ENCODE assay signal across 1 cellular context in the genomic region with DNA sequence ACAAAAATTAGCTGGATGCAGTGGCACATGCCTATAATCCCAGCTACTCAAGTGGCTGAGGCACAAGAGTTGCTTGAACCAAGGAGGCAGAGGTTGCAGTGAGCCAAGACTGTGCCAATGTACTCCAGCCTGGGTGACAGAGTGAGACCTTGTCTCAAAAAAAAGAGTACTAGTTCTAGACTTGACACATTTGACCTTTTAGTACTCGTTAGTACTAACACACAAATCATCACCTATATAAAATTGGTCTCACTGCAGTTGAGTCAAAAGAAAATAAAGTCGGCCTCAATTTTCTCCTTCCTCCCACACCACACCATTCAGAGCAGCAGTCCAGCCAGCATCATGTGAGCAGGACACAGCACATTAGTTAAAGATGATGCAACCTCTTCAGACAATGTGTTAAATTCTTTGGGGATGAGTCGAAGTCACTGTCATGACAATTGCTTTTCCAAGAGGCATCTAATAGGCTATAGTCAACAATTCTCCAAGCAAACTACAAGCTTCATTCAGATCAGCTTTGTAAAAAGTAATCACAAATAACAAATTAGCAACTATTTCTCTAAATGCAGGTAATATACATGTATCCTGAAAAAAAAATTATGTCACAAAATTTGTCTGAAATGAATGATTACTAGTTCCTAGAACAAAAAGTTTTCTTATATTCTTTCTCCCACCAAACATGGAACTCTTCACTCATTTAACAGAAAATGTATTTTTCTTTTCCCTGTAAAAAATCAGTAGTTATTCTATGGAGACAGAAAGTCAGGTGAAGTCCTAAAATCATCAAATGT.
TF ChIP-seq lines count a peak whose summit lies in the region.

No MANE protein-coding gene starts in this region.

TF ChIP-seq in K562, 482 proteins besides CTCF, POLR2A, EP300 and RAD21 (continued from another document and continues in another):
- TF ChIP-seq, protein P1, sequence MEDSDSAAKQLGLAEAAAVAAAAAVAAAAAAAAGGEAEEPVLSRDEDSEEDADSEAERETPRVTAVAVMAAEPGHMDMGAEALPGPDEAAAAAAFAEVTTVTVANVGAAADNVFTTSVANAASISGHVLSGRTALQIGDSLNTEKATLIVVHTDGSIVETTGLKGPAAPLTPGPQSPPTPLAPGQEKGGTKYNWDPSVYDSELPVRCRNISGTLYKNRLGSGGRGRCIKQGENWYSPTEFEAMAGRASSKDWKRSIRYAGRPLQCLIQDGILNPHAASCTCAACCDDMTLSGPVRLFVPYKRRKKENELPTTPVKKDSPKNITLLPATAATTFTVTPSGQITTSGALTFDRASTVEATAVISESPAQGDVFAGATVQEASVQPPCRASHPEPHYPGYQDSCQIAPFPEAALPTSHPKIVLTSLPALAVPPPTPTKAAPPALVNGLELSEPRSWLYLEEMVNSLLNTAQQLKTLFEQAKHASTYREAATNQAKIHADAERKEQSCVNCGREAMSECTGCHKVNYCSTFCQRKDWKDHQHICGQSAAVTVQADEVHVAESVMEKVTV (CRISPR knock-in tag; IDR thresholded peaks at IDR 0.05), result 0 out of 2 replicates have a peak, but pooled peaks have one; percentile 23
- no peak for TF ChIP-seq NR2C1 (IDR thresholded peaks at IDR 0.05)
- TF ChIP-seq NR2C1 (tag; IDR thresholded peaks at IDR 0.05), result peak; percentile 83; the same call in 1 of the 2 replicates
- peak; percentile 97 for TF ChIP-seq JUND (IDR thresholded peaks at IDR 0.05; ENCODE audit: borderline replicate concordance, low read depth, low read length)
- peak; percentile 95 for TF ChIP-seq JUND (tag; IDR thresholded peaks at IDR 0.05; ENCODE audit: borderline replicate concordance, low read depth, low read length)
- TF ChIP-seq MAFG (tag; conservative IDR thresholded peaks at IDR 0.05), result peak; percentile 64
- TF ChIP-seq, protein P2, sequence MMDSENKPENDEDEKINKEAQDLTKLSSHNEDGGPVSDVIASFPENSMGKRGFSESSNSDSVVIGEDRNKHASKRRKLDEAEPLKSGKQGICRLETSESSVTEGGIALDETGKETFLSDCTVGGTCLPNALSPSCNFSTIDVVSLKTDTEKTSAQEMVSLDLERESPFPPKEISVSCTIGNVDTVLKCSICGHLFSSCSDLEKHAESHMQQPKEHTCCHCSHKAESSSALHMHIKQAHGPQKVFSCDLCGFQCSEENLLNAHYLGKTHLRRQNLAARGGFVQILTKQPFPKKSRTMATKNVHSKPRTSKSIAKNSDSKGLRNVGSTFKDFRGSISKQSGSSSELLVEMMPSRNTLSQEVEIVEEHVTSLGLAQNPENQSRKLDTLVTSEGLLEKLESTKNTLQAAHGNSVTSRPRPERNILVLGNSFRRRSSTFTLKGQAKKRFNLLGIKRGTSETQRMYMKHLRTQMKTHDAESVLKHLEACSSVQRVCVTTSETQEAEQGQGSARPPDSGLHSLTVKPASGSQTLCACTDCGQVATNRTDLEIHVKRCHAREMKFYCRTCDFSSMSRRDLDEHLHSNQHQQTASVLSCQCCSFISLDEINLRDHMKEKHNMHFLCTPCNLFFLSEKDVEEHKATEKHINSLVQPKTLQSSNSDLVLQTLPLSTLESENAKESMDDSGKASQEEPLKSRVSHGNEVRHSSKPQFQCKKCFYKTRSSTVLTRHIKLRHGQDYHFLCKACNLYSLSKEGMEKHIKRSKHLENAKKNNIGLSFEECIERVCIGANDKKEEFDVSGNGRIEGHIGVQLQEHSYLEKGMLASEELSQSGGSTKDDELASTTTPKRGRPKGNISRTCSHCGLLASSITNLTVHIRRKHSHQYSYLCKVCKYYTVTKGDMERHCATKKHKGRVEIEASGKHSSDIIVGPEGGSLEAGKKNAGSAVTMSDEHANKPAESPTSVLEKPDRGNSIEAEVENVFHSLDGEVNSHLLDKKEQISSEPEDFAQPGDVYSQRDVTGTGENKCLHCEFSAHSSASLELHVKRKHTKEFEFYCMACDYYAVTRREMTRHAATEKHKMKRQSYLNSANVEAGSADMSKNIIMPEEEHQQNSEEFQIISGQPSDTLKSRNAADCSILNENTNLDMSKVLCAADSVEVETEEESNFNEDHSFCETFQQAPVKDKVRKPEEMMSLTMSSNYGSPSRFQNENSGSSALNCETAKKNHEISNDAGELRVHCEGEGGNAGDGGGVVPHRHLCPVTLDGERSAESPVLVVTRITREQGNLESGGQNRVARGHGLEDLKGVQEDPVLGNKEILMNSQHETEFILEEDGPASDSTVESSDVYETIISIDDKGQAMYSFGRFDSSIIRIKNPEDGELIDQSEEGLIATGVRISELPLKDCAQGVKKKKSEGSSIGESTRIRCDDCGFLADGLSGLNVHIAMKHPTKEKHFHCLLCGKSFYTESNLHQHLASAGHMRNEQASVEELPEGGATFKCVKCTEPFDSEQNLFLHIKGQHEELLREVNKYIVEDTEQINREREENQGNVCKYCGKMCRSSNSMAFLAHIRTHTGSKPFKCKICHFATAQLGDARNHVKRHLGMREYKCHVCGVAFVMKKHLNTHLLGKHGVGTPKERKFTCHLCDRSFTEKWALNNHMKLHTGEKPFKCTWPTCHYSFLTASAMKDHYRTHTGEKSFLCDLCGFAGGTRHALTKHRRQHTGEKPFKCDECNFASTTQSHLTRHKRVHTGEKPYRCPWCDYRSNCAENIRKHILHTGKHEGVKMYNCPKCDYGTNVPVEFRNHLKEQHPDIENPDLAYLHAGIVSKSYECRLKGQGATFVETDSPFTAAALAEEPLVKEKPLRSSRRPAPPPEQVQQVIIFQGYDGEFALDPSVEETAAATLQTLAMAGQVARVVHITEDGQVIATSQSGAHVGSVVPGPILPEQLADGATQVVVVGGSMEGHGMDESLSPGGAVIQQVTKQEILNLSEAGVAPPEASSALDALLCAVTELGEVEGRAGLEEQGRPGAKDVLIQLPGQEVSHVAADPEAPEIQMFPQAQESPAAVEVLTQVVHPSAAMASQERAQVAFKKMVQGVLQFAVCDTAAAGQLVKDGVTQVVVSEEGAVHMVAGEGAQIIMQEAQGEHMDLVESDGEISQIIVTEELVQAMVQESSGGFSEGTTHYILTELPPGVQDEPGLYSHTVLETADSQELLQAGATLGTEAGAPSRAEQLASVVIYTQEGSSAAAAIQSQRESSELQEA (IDR thresholded peaks at IDR 0.05; ENCODE audit: low read depth), result no peak
- TF ChIP-seq TCFL5 (CRISPR knock-in tag; conservative IDR thresholded peaks at IDR 0.05), result peak; percentile 24; the same call in 1 of the 2 replicates
- TF ChIP-seq LEF1 (IDR thresholded peaks at IDR 0.05), result peak; percentile 57; the same call in 1 of the 2 replicates
- TF ChIP-seq PYGO2 (tag; IDR thresholded peaks at IDR 0.05), result 0 out of 2 replicates have a peak, but pooled peaks have one; percentile 51
- TF ChIP-seq MEIS2 (IDR thresholded peaks at IDR 0.05; ENCODE audit: partially characterized antibody), result peak; percentile 73
- TF ChIP-seq ZNF668 (CRISPR knock-in tag; IDR thresholded peaks at IDR 0.05), result peak; percentile 80; the same call in 1 of the 2 replicates
- no peak for TF ChIP-seq KLF10 (CRISPR knock-in tag; IDR thresholded peaks at IDR 0.05)
- TF ChIP-seq ADNP (tag; IDR thresholded peaks at IDR 0.05), result no peak
- TF ChIP-seq, protein P3, sequence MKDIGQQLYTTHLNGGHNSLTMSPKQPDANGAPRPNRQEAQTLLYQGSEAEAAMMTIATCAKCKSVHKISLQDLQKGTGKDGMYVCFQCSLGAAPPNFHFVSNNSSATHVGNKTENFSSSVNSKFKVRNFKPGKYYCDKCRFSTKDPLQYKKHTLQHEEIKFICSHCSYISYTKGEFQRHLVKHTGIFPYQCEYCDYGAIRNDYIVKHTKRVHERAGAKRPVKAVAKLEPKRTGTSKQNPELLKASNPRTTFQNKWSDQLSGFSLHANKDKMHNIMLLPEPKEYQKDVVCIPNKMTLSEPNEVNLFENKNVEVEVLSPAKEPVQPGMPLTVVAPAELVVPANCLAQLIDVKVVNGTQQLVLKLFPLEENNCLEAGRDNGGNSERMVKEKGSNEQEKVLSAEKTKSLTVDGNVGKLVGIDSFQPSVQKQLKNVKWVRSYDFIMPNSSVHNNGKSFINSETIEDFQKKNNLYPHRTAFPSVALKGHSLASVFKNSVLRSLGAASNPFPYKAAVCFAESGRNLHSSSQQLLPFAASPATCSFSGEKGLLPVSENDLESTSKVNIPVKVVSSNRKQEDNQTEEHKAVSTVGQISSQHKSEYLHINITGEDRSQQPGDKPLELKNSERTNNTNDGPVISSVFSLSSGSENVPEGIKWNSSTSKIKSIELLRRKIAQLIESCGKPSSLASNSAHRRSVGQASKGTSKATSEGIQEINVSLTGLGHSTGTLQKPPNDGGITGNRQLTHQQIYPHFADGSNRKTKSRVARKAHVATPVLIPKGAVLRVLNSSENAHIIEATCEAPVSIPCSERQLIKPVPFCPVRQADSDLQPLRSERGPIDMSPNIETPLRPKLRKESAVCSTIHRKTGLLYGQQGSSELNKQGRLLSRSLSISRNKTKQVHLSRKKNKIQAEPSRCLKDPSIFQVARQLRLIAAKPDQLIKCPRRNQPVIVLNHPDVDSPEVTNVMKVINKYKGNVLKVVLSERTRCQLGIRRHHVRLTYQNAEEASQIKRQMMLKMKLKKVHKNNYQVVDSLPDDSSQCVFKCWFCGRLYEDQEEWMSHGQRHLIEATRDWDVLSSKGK (CRISPR knock-in tag; IDR thresholded peaks at IDR 0.05), result no peak
- TF ChIP-seq, protein P4, sequence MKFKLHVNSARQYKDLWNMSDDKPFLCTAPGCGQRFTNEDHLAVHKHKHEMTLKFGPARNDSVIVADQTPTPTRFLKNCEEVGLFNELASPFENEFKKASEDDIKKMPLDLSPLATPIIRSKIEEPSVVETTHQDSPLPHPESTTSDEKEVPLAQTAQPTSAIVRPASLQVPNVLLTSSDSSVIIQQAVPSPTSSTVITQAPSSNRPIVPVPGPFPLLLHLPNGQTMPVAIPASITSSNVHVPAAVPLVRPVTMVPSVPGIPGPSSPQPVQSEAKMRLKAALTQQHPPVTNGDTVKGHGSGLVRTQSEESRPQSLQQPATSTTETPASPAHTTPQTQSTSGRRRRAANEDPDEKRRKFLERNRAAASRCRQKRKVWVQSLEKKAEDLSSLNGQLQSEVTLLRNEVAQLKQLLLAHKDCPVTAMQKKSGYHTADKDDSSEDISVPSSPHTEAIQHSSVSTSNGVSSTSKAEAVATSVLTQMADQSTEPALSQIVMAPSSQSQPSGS (CRISPR knock-in tag; IDR thresholded peaks at IDR 0.05), result no peak
- no peak for TF ChIP-seq PHF21A (IDR thresholded peaks at IDR 0.05; ENCODE audit: borderline replicate concordance, low read depth)
- no peak for TF ChIP-seq BRD4 (IDR thresholded peaks at IDR 0.05)
- peak; percentile 71 for TF ChIP-seq DPF2 (IDR thresholded peaks at IDR 0.05)
- peak; percentile 68; the same call in 1 of the 2 replicates for TF ChIP-seq DDX20 (tag; IDR thresholded peaks at IDR 0.05; ENCODE audit: low read depth)
- TF ChIP-seq ZNF583 (CRISPR knock-in tag; IDR thresholded peaks at IDR 0.05), result 0 out of 2 replicates have a peak, but pooled peaks have one; percentile 79
- no peak for TF ChIP-seq GATAD2B (IDR thresholded peaks at IDR 0.05; ENCODE audit: borderline replicate concordance)
- no peak for TF ChIP-seq NR1H2 (CRISPR knock-in tag; IDR thresholded peaks at IDR 0.05)
- TF ChIP-seq, protein P5, sequence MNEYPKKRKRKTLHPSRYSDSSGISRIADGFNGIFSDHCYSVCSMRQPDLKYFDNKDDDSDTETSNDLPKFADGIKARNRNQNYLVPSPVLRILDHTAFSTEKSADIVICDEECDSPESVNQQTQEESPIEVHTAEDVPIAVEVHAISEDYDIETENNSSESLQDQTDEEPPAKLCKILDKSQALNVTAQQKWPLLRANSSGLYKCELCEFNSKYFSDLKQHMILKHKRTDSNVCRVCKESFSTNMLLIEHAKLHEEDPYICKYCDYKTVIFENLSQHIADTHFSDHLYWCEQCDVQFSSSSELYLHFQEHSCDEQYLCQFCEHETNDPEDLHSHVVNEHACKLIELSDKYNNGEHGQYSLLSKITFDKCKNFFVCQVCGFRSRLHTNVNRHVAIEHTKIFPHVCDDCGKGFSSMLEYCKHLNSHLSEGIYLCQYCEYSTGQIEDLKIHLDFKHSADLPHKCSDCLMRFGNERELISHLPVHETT (CRISPR knock-in tag; conservative IDR thresholded peaks at IDR 0.05 in 1 of 2, IDR thresholded peaks at IDR 0.05 in 1 of 2), result peak in 1 of 2 experiments; percentile 78; a peak in 1 of 4 replicates
- peak; percentile 84 for TF ChIP-seq EP400 (IDR thresholded peaks at IDR 0.05)
- TF ChIP-seq, protein P6, sequence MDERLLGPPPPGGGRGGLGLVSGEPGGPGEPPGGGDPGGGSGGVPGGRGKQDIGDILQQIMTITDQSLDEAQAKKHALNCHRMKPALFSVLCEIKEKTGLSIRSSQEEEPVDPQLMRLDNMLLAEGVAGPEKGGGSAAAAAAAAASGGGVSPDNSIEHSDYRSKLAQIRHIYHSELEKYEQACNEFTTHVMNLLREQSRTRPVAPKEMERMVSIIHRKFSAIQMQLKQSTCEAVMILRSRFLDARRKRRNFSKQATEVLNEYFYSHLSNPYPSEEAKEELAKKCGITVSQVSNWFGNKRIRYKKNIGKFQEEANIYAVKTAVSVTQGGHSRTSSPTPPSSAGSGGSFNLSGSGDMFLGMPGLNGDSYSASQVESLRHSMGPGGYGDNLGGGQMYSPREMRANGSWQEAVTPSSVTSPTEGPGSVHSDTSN (CRISPR knock-in tag; IDR thresholded peaks at IDR 0.05; ENCODE audit: low read depth), result no peak
- TF ChIP-seq, protein P6 (tag; conservative IDR thresholded peaks at IDR 0.05; ENCODE audit: low read depth), result peak; percentile 76
- TF ChIP-seq NR2C2 (CRISPR knock-in tag; IDR thresholded peaks at IDR 0.05), result no peak
- TF ChIP-seq NR2C2 (tag; IDR thresholded peaks at IDR 0.05), result peak; percentile 64; the same call in 1 of the 2 replicates
- peak; percentile 79; the same call in 1 of the 2 replicates for TF ChIP-seq GATAD2A (IDR thresholded peaks at IDR 0.05)
- TF ChIP-seq, protein P7, sequence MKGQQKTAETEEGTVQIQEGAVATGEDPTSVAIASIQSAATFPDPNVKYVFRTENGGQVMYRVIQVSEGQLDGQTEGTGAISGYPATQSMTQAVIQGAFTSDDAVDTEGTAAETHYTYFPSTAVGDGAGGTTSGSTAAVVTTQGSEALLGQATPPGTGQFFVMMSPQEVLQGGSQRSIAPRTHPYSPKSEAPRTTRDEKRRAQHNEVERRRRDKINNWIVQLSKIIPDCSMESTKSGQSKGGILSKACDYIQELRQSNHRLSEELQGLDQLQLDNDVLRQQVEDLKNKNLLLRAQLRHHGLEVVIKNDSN (CRISPR knock-in tag; IDR thresholded peaks at IDR 0.05), result peak; percentile 68
- TF ChIP-seq, protein P8, sequence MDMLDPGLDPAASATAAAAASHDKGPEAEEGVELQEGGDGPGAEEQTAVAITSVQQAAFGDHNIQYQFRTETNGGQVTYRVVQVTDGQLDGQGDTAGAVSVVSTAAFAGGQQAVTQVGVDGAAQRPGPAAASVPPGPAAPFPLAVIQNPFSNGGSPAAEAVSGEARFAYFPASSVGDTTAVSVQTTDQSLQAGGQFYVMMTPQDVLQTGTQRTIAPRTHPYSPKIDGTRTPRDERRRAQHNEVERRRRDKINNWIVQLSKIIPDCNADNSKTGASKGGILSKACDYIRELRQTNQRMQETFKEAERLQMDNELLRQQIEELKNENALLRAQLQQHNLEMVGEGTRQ (CRISPR knock-in tag; IDR thresholded peaks at IDR 0.05), result peak; percentile 63
- peak; percentile 73 for TF ChIP-seq IFI16 (CRISPR knock-in tag; IDR thresholded peaks at IDR 0.05)
- TF ChIP-seq SOX6 (IDR thresholded peaks at IDR 0.05), result peak; percentile 99
- TF ChIP-seq FOS (IDR thresholded peaks at IDR 0.05; ENCODE audit: extremely low read depth, insufficient read length), result no peak
- peak; percentile 84; the same call in 1 of the 2 replicates for TF ChIP-seq TEAD2 (tag; IDR thresholded peaks at IDR 0.05)
